1 cellular context compared by ENCODE assay signal in genomic region chr5:151694035-151694485, GRCh38.
TF ChIP-seq lines count a peak whose summit lies in the region.

No MANE protein-coding gene starts in this region.

TF ChIP-seq in HepG2, 621 proteins besides CTCF, POLR2A, EP300 and RAD21 (continued from another document and continues in another):
- no peak for TF ChIP-seq ZHX2 (IDR thresholded peaks at IDR 0.05; ENCODE audit: low read depth)
- no peak for TF ChIP-seq ZHX2 (CRISPR knock-in tag; IDR thresholded peaks at IDR 0.05; ENCODE audit: borderline replicate concordance)
- peak; percentile 45; the same call in 1 of the 2 replicates for TF ChIP-seq ZFP91 (CRISPR knock-in tag; IDR thresholded peaks at IDR 0.05; ENCODE audit: borderline replicate concordance)
- TF ChIP-seq RARA (CRISPR knock-in tag; IDR thresholded peaks at IDR 0.05), result peak; percentile 76
- no peak for TF ChIP-seq NFE2 (CRISPR knock-in tag; IDR thresholded peaks at IDR 0.05)
- TF ChIP-seq GPBP1L1 (CRISPR knock-in tag; IDR thresholded peaks at IDR 0.05), result no peak
- 0 out of 2 replicates have a peak, but pooled peaks have one; percentile 17 for TF ChIP-seq SIX4 (CRISPR knock-in tag; IDR thresholded peaks at IDR 0.05)
- TF ChIP-seq ZNF639 (CRISPR knock-in tag; conservative IDR thresholded peaks at IDR 0.05), result 0 out of 2 replicates have a peak, but pooled peaks have one; percentile 15
- TF ChIP-seq SKI (IDR thresholded peaks at IDR 0.05; ENCODE audit: partially characterized antibody), result peak; percentile 91
- no peak for TF ChIP-seq ZKSCAN5 (CRISPR knock-in tag; IDR thresholded peaks at IDR 0.05)
- TF ChIP-seq SCMH1 (CRISPR knock-in tag; IDR thresholded peaks at IDR 0.05; ENCODE audit: borderline replicate concordance), result no peak
- TF ChIP-seq ARID5B (CRISPR knock-in tag; IDR thresholded peaks at IDR 0.05), result peak; percentile 91
- peak; percentile 20 for TF ChIP-seq TEAD3 (CRISPR knock-in tag; optimal IDR thresholded peaks at IDR 0.05; ENCODE audit: borderline replicate concordance)
- TF ChIP-seq BCL3 (CRISPR knock-in tag; IDR thresholded peaks at IDR 0.05), result no peak
- no peak for TF ChIP-seq CREB3 (CRISPR knock-in tag; IDR thresholded peaks at IDR 0.05)
- TF ChIP-seq MAZ (IDR thresholded peaks at IDR 0.05; ENCODE audit: borderline replicate concordance, low read depth, low read length), result no peak
- no peak for TF ChIP-seq MAZ (CRISPR knock-in tag; IDR thresholded peaks at IDR 0.05; ENCODE audit: low read depth)
- TF ChIP-seq SIX1 (CRISPR knock-in tag; IDR thresholded peaks at IDR 0.05; ENCODE audit: borderline replicate concordance), result peak; percentile 23; the same call in 1 of the 2 replicates
- no peak for TF ChIP-seq ARHGAP35 (CRISPR knock-in tag; IDR thresholded peaks at IDR 0.05; ENCODE audit: borderline replicate concordance)
- TF ChIP-seq RFXAP (CRISPR knock-in tag; IDR thresholded peaks at IDR 0.05; ENCODE audit: borderline replicate concordance), result no peak
- TF ChIP-seq ZFP82 (CRISPR knock-in tag; IDR thresholded peaks at IDR 0.05; ENCODE audit: borderline replicate concordance), result no peak
- TF ChIP-seq PBX3 (CRISPR knock-in tag; IDR thresholded peaks at IDR 0.05; ENCODE audit: borderline replicate concordance), result no peak
- TF ChIP-seq THAP11 (CRISPR knock-in tag; IDR thresholded peaks at IDR 0.05), result 0 out of 2 replicates have a peak, but pooled peaks have one; percentile 47
- no peak for TF ChIP-seq FOXO1 (CRISPR knock-in tag; IDR thresholded peaks at IDR 0.05)
- TF ChIP-seq ZNF746 (CRISPR knock-in tag; IDR thresholded peaks at IDR 0.05), result no peak
- TF ChIP-seq MBNL3 (CRISPR knock-in tag; conservative IDR thresholded peaks at IDR 0.05), result no peak
- TF ChIP-seq SP4 (CRISPR knock-in tag; IDR thresholded peaks at IDR 0.05), result 0 out of 2 replicates have a peak, but pooled peaks have one; percentile 14
- TF ChIP-seq CBFB (CRISPR knock-in tag; IDR thresholded peaks at IDR 0.05), result 0 out of 2 replicates have a peak, but pooled peaks have one; percentile 63
- peak; percentile 81; the same call in 1 of the 2 replicates for TF ChIP-seq ZNF788 (CRISPR knock-in tag; IDR thresholded peaks at IDR 0.05; ENCODE audit: borderline replicate concordance)
- peak; percentile 52; the same call in 1 of the 2 replicates for TF ChIP-seq POGZ (CRISPR knock-in tag; IDR thresholded peaks at IDR 0.05)
- TF ChIP-seq SAP130 (CRISPR knock-in tag; IDR thresholded peaks at IDR 0.05; ENCODE audit: low read depth), result peak; percentile 34; the same call in 1 of the 2 replicates
- TF ChIP-seq TFE3 (CRISPR knock-in tag; IDR thresholded peaks at IDR 0.05), result peak; percentile 39; the same call in 1 of the 2 replicates
- peak; percentile 51; the same call in 1 of the 2 replicates for TF ChIP-seq BHLHE40 (IDR thresholded peaks at IDR 0.05; ENCODE audit: low read length)
- TF ChIP-seq PREB (CRISPR knock-in tag; IDR thresholded peaks at IDR 0.05), result no peak
- TF ChIP-seq SSRP1 (CRISPR knock-in tag; IDR thresholded peaks at IDR 0.05), result no peak
- TF ChIP-seq ZNF777 (CRISPR knock-in tag; IDR thresholded peaks at IDR 0.05), result no peak
- no peak for TF ChIP-seq CERS6 (CRISPR knock-in tag; IDR thresholded peaks at IDR 0.05)
